In the genomic region with DNA sequence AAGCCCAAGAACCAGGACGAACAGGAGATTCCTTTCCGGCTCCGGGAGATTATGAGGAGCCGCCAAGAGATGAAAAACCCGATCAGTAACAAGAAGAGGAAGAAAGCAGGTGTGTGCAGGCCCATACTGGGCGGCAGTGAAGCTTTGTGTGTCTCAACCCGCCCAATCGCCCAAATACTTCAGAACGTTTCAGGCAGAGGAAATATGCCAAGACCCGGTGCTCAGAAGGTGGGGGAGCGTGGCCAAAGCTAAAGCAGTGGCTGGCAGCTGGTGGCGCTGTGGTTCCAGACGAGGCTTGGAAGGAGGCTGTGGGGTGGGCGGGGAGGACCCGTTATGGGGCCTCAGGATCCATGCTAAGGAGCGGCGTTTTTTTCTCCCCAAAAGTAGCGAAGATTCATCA, we compare ENCODE assay signal across 8 cellular contexts. TPM values are rescaled to one million over a fixed set of nuclear protein-coding genes. Genes with fewer than 3 reads are reported as not detected.
DNase-seq lines count a peak whose midpoint lies in the region; ATAC-seq lines count a peak whose summit lies in the region.

No MANE protein-coding gene starts in this region.

- ATAC-seq in GM18498 (IDR thresholded peaks at IDR 0.05; ENCODE audit: unreplicated experiment): no peak
- no peak for ATAC-seq in GM18519 (IDR thresholded peaks at IDR 0.05; ENCODE audit: low FRiP score, unreplicated experiment)
- no peak for ATAC-seq in HG03097 (IDR thresholded peaks at IDR 0.05; ENCODE audit: low FRiP score, unreplicated experiment)

- H3K9me3 ChIP-seq in CD4-positive, alpha-beta memory T cell (ENCODE audit: control insufficient read depth in 1 of 2, low read length in 2 of 2): no peaks in the 10 kb centered on the region
- no peaks in the 10 kb centered on the region for H3K9me3 ChIP-seq in Karpas-422 (ENCODE audit: low read length)

- H3K23ac ChIP-seq in mesendoderm (ENCODE audit: low read length): no peak overlapping the region

- H4K5ac ChIP-seq in mesendoderm (ENCODE audit: low read length): no peak overlapping the region

- H2BK120ac ChIP-seq in mesendoderm (ENCODE audit: low read depth, low read length): no peak overlapping the region

- H2BK15ac ChIP-seq in mesendoderm (replicated peaks; ENCODE audit: low read depth): no peak overlapping the region

- CTCF ChIA-PET in CD4-positive, alpha-beta memory T cell (lab: Charles Lee; ENCODE audit: partially characterized antibody): no interaction called here

- peak overlapping the region in 6 of 7 donors; percentile 32 to 86 (median 48) for H3K27ac Mint-ChIP-seq in CD4-positive, alpha-beta memory T cell
- peak overlapping the region; percentile 66 for H3K27ac Mint-ChIP-seq in activated naive CD8-positive, alpha-beta T cell

- no peaks in the 10 kb centered on the region for H3K27me3 ChIP-seq in CD4-positive, alpha-beta memory T cell (ENCODE audit: insufficient read depth, low read length)
- no peaks in the 10 kb centered on the region for H3K27me3 ChIP-seq in Karpas-422 (ENCODE audit: low read length)
- H3K27me3 ChIP-seq in mesendoderm (ENCODE audit: insufficient read depth, low read length, poor library complexity): no peaks in the 10 kb centered on the region

- no peak overlapping the region for H2AK5ac ChIP-seq in mesendoderm (ENCODE audit: low read length)

- peak overlapping the region; percentile 35 for H3K56ac ChIP-seq in mesendoderm (ENCODE audit: low read length)

- no peaks in the 10 kb centered on the region for H3K9me3 Mint-ChIP-seq in CD4-positive, alpha-beta memory T cell
- no peaks in the 10 kb centered on the region for H3K9me3 Mint-ChIP-seq in activated naive CD8-positive, alpha-beta T cell (ENCODE audit: low read depth)

- H3K79me2 ChIP-seq in Karpas-422 (ENCODE audit: low read length) (peaks cover 43% of the 10 kb centered on the region), mesendoderm (ENCODE audit: control insufficient read depth, insufficient read depth, low read length) (peaks cover 18% of the 10 kb centered on the region)

- H3K18ac ChIP-seq in mesendoderm (ENCODE audit: low read length): no peak overlapping the region

- peaks cover 20% of the 10 kb centered on the region for H3K79me1 ChIP-seq in mesendoderm (ENCODE audit: low read length)

- WGBS in mesendoderm (ENCODE audit: extremely low coverage, insufficient coverage, low lambda C conversion rate): no CpG with 5 or more reads among the region's 18 CpGs

- intact Hi-C loops in CD4-positive, alpha-beta memory T cell (cut with micrococcal nuclease): loop anchor here (5.0 kb wide), 1 partner anchor 35 kb away; a partner anchor contains a TSS

- peak overlapping the region; percentile 99 for H3K9ac ChIP-seq in Karpas-422 (ENCODE audit: low read length)
- H3K9ac ChIP-seq in mesendoderm (ENCODE audit: low read length): peak overlapping the region; percentile 22

- H3K4me3 ChIP-seq in CD4-positive, alpha-beta memory T cell (ENCODE audit: low read length in 2 of 2): no peak overlapping the region
- H3K4me3 ChIP-seq in Karpas-422 (ENCODE audit: low read length): peak overlapping the region; percentile 96
- H3K4me3 ChIP-seq in mesendoderm (ENCODE audit: low read length): no peak overlapping the region

- H4K8ac ChIP-seq in mesendoderm (ENCODE audit: low read depth, low read length): no peak overlapping the region

- no peak for DNase-seq in CD4-positive, alpha-beta memory T cell
- peak; percentile 57 for DNase-seq in Karpas-422
- peak; percentile 40 for DNase-seq in mesendoderm
- no peak for DNase-seq in NCI-H1436 (lab: John Stamatoyannopoulos, UW)

- H3K27me3 Mint-ChIP-seq in CD4-positive, alpha-beta memory T cell: no peaks in the 10 kb centered on the region
- H3K27me3 Mint-ChIP-seq in activated naive CD8-positive, alpha-beta T cell: no peaks in the 10 kb centered on the region

- peaks cover 49% of the 10 kb centered on the region for H3K4me1 ChIP-seq in CD4-positive, alpha-beta memory T cell (ENCODE audit: insufficient read depth, low read length)
- H3K4me1 ChIP-seq in Karpas-422 (ENCODE audit: low read length): peaks cover 24% of the 10 kb centered on the region
- peaks cover 9% of the 10 kb centered on the region for H3K4me1 ChIP-seq in mesendoderm (ENCODE audit: control insufficient read depth, low read depth, low read length)

- H2BK5ac ChIP-seq in mesendoderm (ENCODE audit: low read length): no peak overlapping the region

- H2AFZ ChIP-seq in Karpas-422 (ENCODE audit: low read length): no peak overlapping the region

- peak overlapping the region; percentile 97 for H3K4me2 ChIP-seq in Karpas-422 (ENCODE audit: low read depth, low read length, poor library complexity, severe bottlenecking)
- peak overlapping the region; percentile 25 for H3K4me2 ChIP-seq in mesendoderm (ENCODE audit: low read length)

- peak overlapping the region; percentile 80 for H3K27ac ChIP-seq in CD4-positive, alpha-beta memory T cell (ENCODE audit: low read depth, low read length)
- H3K27ac ChIP-seq in Karpas-422 (ENCODE audit: low read length): no peak overlapping the region
- no peak overlapping the region for H3K27ac ChIP-seq in mesendoderm (ENCODE audit: low read depth, low read length)

- H3K9me2 ChIP-seq in Karpas-422 (replicated peaks; ENCODE audit: insufficient read depth, low read length): no peaks in the 10 kb centered on the region

- peaks cover 27% of the 10 kb centered on the region for H3K36me3 ChIP-seq in CD4-positive, alpha-beta memory T cell (ENCODE audit: insufficient read depth, low read length)
- peaks cover 43% of the 10 kb centered on the region for H3K36me3 ChIP-seq in Karpas-422 (ENCODE audit: insufficient read depth, low read length)
- H3K36me3 ChIP-seq in mesendoderm (ENCODE audit: control insufficient read depth, insufficient read depth, low read length): peaks cover 17% of the 10 kb centered on the region

- no peaks in the 10 kb centered on the region for H4K20me1 ChIP-seq in Karpas-422 (ENCODE audit: insufficient read depth, low read depth, low read length)

- peak overlapping the region; percentile 57 to 95 (median 92) for H3K4me3 Mint-ChIP-seq in CD4-positive, alpha-beta memory T cell
- peak overlapping the region; percentile 96 for H3K4me3 Mint-ChIP-seq in activated naive CD8-positive, alpha-beta T cell

- H3K36me3 Mint-ChIP-seq in CD4-positive, alpha-beta memory T cell: peaks cover 4 to 27% of the 10 kb centered on the region in 2 donors
- no peaks in the 10 kb centered on the region for H3K36me3 Mint-ChIP-seq in activated naive CD8-positive, alpha-beta T cell

- POLR2A ChIA-PET in CD4-positive, alpha-beta memory T cell (lab: Charles Lee; ENCODE audit: partially characterized antibody): interaction anchor here (1.4 to 2.4 kb wide), 2 partner anchors 16 to 149 kb away, joined by 3 to 14 read pairs; a partner anchor contains a TSS

- peaks cover 14 to 59% (median 35%) of the 10 kb centered on the region in 4 donors for H3K4me1 Mint-ChIP-seq in CD4-positive, alpha-beta memory T cell
- H3K4me1 Mint-ChIP-seq in activated naive CD8-positive, alpha-beta T cell (ENCODE audit: low read depth): peaks cover 30% of the 10 kb centered on the region

- no peak overlapping the region for H3K4ac ChIP-seq in mesendoderm (ENCODE audit: low read depth, low read length)

RNA-seq across cellular contexts. Expression of a gene that starts 1.2 kb away (rescaled TPM):
- 10 to 100 TPM; 28.0 to 29.3 TPM for total RNA-seq in CD4-positive, alpha-beta memory T cell
- 10 to 100 TPM in 1 of 2 donors, 1 to 10 TPM in 1; 5.3 to 17.0 TPM for polyA plus RNA-seq in CD4-positive, alpha-beta memory T cell
- total RNA-seq in Karpas-422 (2014; rRNA removed; shearing (Covaris generic); ENCODE audit: low replicate concordance): 8.1 and 31.9 TPM in 2 replicates
- polyA plus RNA-seq in mesendoderm (2013, experiment 1 of 2): 49.0 TPM
- 48.4 TPM for polyA plus RNA-seq in mesendoderm (2013, experiment 2 of 2)

RNA-seq across cellular contexts. Expression of a gene that starts 1.3 kb away (rescaled TPM):
- 10 to 100 TPM; 52.5 to 60.8 TPM for total RNA-seq in CD4-positive, alpha-beta memory T cell
- polyA plus RNA-seq in CD4-positive, alpha-beta memory T cell: 10 to 100 TPM; 68.8 to 83.2 TPM
- total RNA-seq in Karpas-422 (2014; rRNA removed; shearing (Covaris generic); ENCODE audit: low replicate concordance): 78.7 and 122 TPM in 2 replicates
- 19.4 TPM for polyA plus RNA-seq in mesendoderm (2013, experiment 1 of 2)
- 20.6 TPM for polyA plus RNA-seq in mesendoderm (2013, experiment 2 of 2)

RNA-seq across cellular contexts. Expression of a gene that starts 11.4 kb away (rescaled TPM):
- 1 to 10 TPM in 1 of 2 experiments, under 1 TPM in 1; 0.87 to 1.3 TPM for total RNA-seq in CD4-positive, alpha-beta memory T cell
- 1 to 10 TPM in 1 of 2 donors, under 1 TPM in 1; 0.83 to 1.2 TPM for polyA plus RNA-seq in CD4-positive, alpha-beta memory T cell
- 1.6 and 2.7 TPM in 2 replicates for total RNA-seq in Karpas-422 (2014; rRNA removed; shearing (Covaris generic); ENCODE audit: low replicate concordance)
- polyA plus RNA-seq in mesendoderm (2013, experiment 1 of 2): 7.8 TPM
- polyA plus RNA-seq in mesendoderm (2013, experiment 2 of 2): 8.5 TPM

RNA-seq across cellular contexts. Expression of a gene that starts 15.8 kb away (rescaled TPM):
- 10 to 100 TPM; 25.9 to 27.7 TPM for total RNA-seq in CD4-positive, alpha-beta memory T cell
- 10 to 100 TPM; 25.3 to 45.5 TPM for polyA plus RNA-seq in CD4-positive, alpha-beta memory T cell
- total RNA-seq in Karpas-422 (2014; rRNA removed; shearing (Covaris generic); ENCODE audit: low replicate concordance): 22.4 and 40.7 TPM in 2 replicates
- 38.4 TPM for polyA plus RNA-seq in mesendoderm (2013, experiment 1 of 2)
- polyA plus RNA-seq in mesendoderm (2013, experiment 2 of 2): 37.2 TPM

RNA-seq across cellular contexts. Expression of a gene that starts 16.1 kb away (rescaled TPM):
- 100 to 1,000 TPM; 182 to 206 TPM for total RNA-seq in CD4-positive, alpha-beta memory T cell
- polyA plus RNA-seq in CD4-positive, alpha-beta memory T cell: 10 to 100 TPM; 18.9 to 46.4 TPM
- total RNA-seq in Karpas-422 (2014; rRNA removed; shearing (Covaris generic); ENCODE audit: low replicate concordance): 57.2 and 90.1 TPM in 2 replicates
- 41.6 TPM for polyA plus RNA-seq in mesendoderm (2013, experiment 1 of 2)
- 41.5 TPM for polyA plus RNA-seq in mesendoderm (2013, experiment 2 of 2)

Comparison
In these comparisons a context has a peak if more than half of its experiments do, and no peak if none do; other contexts are left out.
1. DNase-seq: peak in Karpas-422 (single experiment) and mesendoderm (single experiment); none in CD4-positive, alpha-beta memory T cell (0 of 5) and NCI-H1436 (single experiment).